1 cellular context compared by ENCODE assay signal in the genomic region with DNA sequence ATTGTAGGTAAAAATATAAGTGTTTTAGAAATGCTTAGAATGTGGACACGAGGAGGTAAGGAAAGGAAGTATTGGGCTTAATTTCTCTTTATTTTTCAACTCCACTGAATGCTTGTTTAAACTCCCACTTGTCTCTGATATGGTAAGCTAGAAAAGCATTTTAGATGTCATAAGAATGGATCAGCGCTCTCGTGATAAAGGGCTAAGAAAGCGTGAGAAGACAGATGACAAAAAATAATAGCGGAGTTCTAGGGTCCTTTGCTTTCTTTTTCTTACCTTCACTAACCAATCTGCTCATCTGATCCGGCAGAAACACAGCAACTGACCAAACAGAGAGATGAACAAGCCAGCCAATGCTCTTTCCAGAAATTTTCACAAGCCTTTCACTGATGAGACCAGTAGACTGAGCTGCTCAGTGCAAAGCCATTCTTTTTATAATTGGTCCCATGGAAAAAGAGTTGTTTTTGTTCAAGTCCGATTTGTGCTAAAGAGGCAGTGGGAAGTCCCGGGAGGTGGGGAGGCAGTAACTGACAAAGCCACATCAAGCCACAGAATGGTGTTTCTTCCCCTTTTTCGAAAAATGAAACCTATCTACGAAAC.
TF ChIP-seq lines count a peak whose summit lies in the region.

A gene with protein sequence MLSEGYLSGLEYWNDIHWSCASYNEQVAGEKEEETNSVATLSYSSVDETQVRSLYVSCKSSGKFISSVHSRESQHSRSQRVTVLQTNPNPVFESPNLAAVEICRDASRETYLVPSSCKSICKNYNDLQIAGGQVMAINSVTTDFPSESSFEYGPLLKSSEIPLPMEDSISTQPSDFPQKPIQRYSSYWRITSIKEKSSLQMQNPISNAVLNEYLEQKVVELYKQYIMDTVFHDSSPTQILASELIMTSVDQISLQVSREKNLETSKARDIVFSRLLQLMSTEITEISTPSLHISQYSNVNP (minus strand): TSS at position 405 of the 600 bp plus-strand sequence. CDS start 17,411 bp downstream, outside the sequence.

TF ChIP-seq in SK-N-SH treated with all-trans-retinoic acid at 6 μM for 48 hours, 23 proteins besides CTCF, POLR2A, EP300 and RAD21 (continued from another document):
- TF ChIP-seq PATZ1 (CRISPR knock-in tag; IDR thresholded peaks at IDR 0.05; ENCODE audit: borderline replicate concordance) = no peak
- no peak for TF ChIP-seq GLIS3 (CRISPR knock-in tag; IDR thresholded peaks at IDR 0.05)
- TF ChIP-seq ARNTL (CRISPR knock-in tag; IDR thresholded peaks at IDR 0.05; ENCODE audit: borderline replicate concordance, low read depth) = no peak
- no peak for TF ChIP-seq OSR1 (CRISPR knock-in tag; IDR thresholded peaks at IDR 0.05)
- no peak for TF ChIP-seq ZC3H10 (CRISPR knock-in tag; IDR thresholded peaks at IDR 0.05)
- no peak for TF ChIP-seq SNAI2 (CRISPR knock-in tag; IDR thresholded peaks at IDR 0.05)
